Comparison of ENCODE assay signal across 29 cellular contexts in genomic region chr3:104190681-104191080, GRCh38.
DNase-seq lines count a peak whose midpoint lies in the region; ATAC-seq, FAIRE-seq and TF ChIP-seq lines count a peak whose summit lies in the region.
"Had no signal": no experiment of that assay in that cellular context is flagged by ENCODE, and none has a peak within 500 bp of the region (broad histone marks: within the 10 kb centered on the region; RNA-seq: fewer than 3 reads in every experiment).

No MANE protein-coding gene starts in this region.

- DNase-seq in A172 (ENCODE audit: low spot score), result peak; percentile 5
- peak; percentile 12 for DNase-seq in LHCN-M2 (ENCODE audit: low read depth)
- peak; percentile 61 for DNase-seq in choroid plexus epithelial cell (ENCODE audit: low read depth)
- DNase-seq in GM19239 (ENCODE audit: insufficient read length, low spot score), result no peak
- DNase-seq in HT-29 (ENCODE audit: low spot score), result no peak
- DNase-seq in DMS79 treated with DMSO at 0.1 percent for 48 hours (lab: John Stamatoyannopoulos, UW), result no peak
- DNase-seq in upper lobe of left lung, result no peak
- DNase-seq: activated CD4-positive, alpha-beta T cell treated with anti-CD3 and anti-CD28 coated beads, Interleukin-2, amount 50 U/mL, for 48 hours; activated naive CD4-positive, alpha-beta T cell treated with anti-CD3 and anti-CD28 coated beads, Interleukin-2, amount 50 U/mL, for 16 hours; amygdala; caudate nucleus; dermis blood vessel endothelial cell; MG63; NCI-H2029 treated with DMSO at 0.1 percent for 48 hours; NCI-H526 treated with DMSO at 0.1 percent for 48 hours; Peyer's patch; right cardiac atrium; stimulated activated CD4-positive, alpha-beta T cell treated with anti-CD3 and anti-CD28 coated beads, Interleukin-4, amount 100 ng/mL, for 1 hour; T-cell had no signal

- TF ChIP-seq EP300 in upper lobe of left lung (IDR thresholded peaks at IDR 0.05), result no peak

- H3K9me3 ChIP-seq in mesodermal cell (ENCODE audit: control insufficient read depth, low read length) (no peaks in the 10 kb centered on the region), upper lobe of left lung (no peaks in the 10 kb centered on the region)
- H3K9me3 ChIP-seq: gastroesophageal sphincter, MG63, Peyer's patch, SJSA1 had no signal

- FAIRE-seq in GM19239 (lab: Jason Lieb, UNC), result no peak
- FAIRE-seq: GM12891, TTC549 had no signal

- TF ChIP-seq POLR2A in upper lobe of left lung (IDR thresholded peaks at IDR 0.05), result no peak

- no peak for TF ChIP-seq CTCF in choroid plexus epithelial cell (conservative IDR thresholded peaks at IDR 0.05; ENCODE audit: low read depth, low read length)
- TF ChIP-seq CTCF in upper lobe of left lung (IDR thresholded peaks at IDR 0.05), result no peak

- H3K27me3 ChIP-seq in upper lobe of left lung, result no peaks in the 10 kb centered on the region
- H3K27me3 ChIP-seq: gastroesophageal sphincter, hepatocyte, MG63, Peyer's patch, SJSA1 had no signal

- H3K36me3 ChIP-seq in mesodermal cell (ENCODE audit: control insufficient read depth, insufficient read depth, low read length), result no peaks in the 10 kb centered on the region
- H3K36me3 ChIP-seq in upper lobe of left lung, result no peaks in the 10 kb centered on the region
- H3K36me3 ChIP-seq: gastroesophageal sphincter, MG63, Peyer's patch, SJSA1 had no signal

- peaks cover 4% of the 10 kb centered on the region for H3K4me1 ChIP-seq in mesodermal cell (ENCODE audit: control insufficient read depth, insufficient read depth, low read length, poor library complexity, severe bottlenecking)
- no peaks in the 10 kb centered on the region for H3K4me1 ChIP-seq in upper lobe of left lung
- H3K4me1 ChIP-seq: gastroesophageal sphincter, Peyer's patch, SJSA1 had no signal

- ATAC-seq in upper lobe of left lung (ENCODE audit: low FRiP score in 2 of 2), result no peak
- ATAC-seq: activated CD4-positive, CD25-positive, alpha-beta regulatory T cell treated with anti-CD3 and anti-CD28 coated beads, Interleukin-2, amount 50 U/mL, for 24 hours; activated T-helper 17 cell treated with anti-CD3 and anti-CD28 coated beads, Interleukin-2, amount 50 U/mL, for 72 hours; gastroesophageal sphincter; right cardiac atrium; T-cell had no signal

- H3K4me3 ChIP-seq in choroid plexus epithelial cell (ENCODE audit: low read depth, low read length) (no peak overlapping the region), mesodermal cell (ENCODE audit: extremely low read depth, insufficient read depth, low read length, poor library complexity, severe bottlenecking) (no peak overlapping the region), upper lobe of left lung (no peak overlapping the region)
- H3K4me3 ChIP-seq: gastroesophageal sphincter, hepatocyte, MG63, Peyer's patch, SJSA1 had no signal

- H3K27ac ChIP-seq in mesodermal cell (ENCODE audit: low read depth, low read length, severe bottlenecking), result peak overlapping the region; percentile 76
- H3K27ac ChIP-seq in upper lobe of left lung, result no peak overlapping the region
- H3K27ac ChIP-seq: 22Rv1, gastroesophageal sphincter, hepatocyte, parathyroid adenoma, Peyer's patch, SJSA1 had no signal

Comparison
In these comparisons a context has a peak if more than half of its experiments do, and no peak if none do; other contexts are left out.
1. DNase-seq: peak in A172 (single experiment), LHCN-M2 (single experiment) and choroid plexus epithelial cell (single experiment); none in GM19239 (single experiment), HT-29 (single experiment), DMS79 treated with DMSO at 0.1 percent for 48 hours (single experiment) and upper lobe of left lung (0 of 2).